In the genomic region with DNA sequence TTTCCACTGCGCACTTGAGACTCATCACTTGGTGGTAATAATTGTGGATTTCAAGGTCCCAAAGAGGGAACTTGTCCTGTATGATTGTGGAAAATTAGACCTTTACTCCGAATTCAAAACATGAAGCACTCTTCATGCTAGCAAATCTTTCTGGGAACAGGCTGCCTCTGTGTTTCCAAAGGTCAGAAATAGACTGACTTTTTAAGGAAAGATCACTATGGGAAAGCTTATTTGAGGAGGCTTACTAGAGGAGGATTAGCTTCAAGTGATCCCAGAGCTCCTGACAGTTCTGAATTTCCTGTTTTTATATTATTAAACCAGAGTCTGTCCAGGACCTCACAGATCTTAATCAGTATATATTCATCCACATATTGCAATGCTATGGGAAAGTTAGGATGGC, we compare ENCODE assay signal across 16 cellular contexts. TPM values are rescaled to one million over a fixed set of nuclear protein-coding genes. Genes with fewer than 3 reads are reported as not detected.
DNase-seq lines count a peak whose midpoint lies in the region; ATAC-seq, FAIRE-seq and TF ChIP-seq lines count a peak whose summit lies in the region.
"Had no signal": no experiment of that assay in that cellular context is flagged by ENCODE, and none has a peak within 500 bp of the region (broad histone marks: within the 10 kb centered on the region; RNA-seq: fewer than 3 reads in every experiment).

No MANE protein-coding gene starts in this region.

- no peak overlapping the region for H4K8ac ChIP-seq in IMR-90 (ENCODE audit: low read depth in 2 of 2, low read length in 2 of 2)

- no peaks in the 10 kb centered on the region for H3K27me3 Mint-ChIP-seq in WTC11 (ENCODE audit: low read depth)
- H3K27me3 Mint-ChIP-seq: activated CD4-positive, alpha-beta T cell treated with anti-CD3 and anti-CD28 coated beads, Interleukin-2, amount 10 ng/mL, durations not matched to agents 7 days and 5 days had no signal

- intact Hi-C loops in IMR-90 (cut with micrococcal nuclease), result loop anchor here (2.0 to 10.0 kb wide), 4 partner anchors 43 to 535 kb away; partner anchors contain the start of gene NEK5

- H3K9me3 Mint-ChIP-seq in WTC11, result no peaks in the 10 kb centered on the region
- H3K9me3 Mint-ChIP-seq: activated CD4-positive, alpha-beta T cell treated with anti-CD3 and anti-CD28 coated beads, Interleukin-2, amount 10 ng/mL, durations not matched to agents 7 days and 5 days had no signal

- H3K9me3 ChIP-seq in IMR-90 (ENCODE audit: control insufficient read depth, insufficient read depth, low read length) (no peaks in the 10 kb centered on the region), keratinocyte (ENCODE audit: control insufficient read depth, low read depth, low read length) (no peaks in the 10 kb centered on the region), subcutaneous abdominal adipose tissue (ENCODE audit: control insufficient read depth in 5 of 5, low read length in 5 of 5) (no peaks in the 10 kb centered on the region)

- no peak for FAIRE-seq in keratinocyte (lab: Jason Lieb, UNC)

- peak overlapping the region; percentile 44; the same call in 1 of the 2 replicates for H3K4ac ChIP-seq in IMR-90 (ENCODE audit: low read depth, low read length)

- H3K9ac ChIP-seq in IMR-90 (ENCODE audit: low read depth, low read length), result no peak overlapping the region
- no peak overlapping the region for H3K9ac ChIP-seq in keratinocyte (ENCODE audit: control insufficient read depth, extremely low read depth, insufficient read depth, low read length)
- peak overlapping the region in 1 of 5 donors; percentile 49 for H3K9ac ChIP-seq in subcutaneous abdominal adipose tissue (ENCODE audit: low read length in 5 of 5)

- H3K23ac ChIP-seq in IMR-90 (ENCODE audit: low read depth, low read length), result peak overlapping the region; percentile 48; the same call in 1 of the 2 replicates

- H3K79me1 ChIP-seq in IMR-90 (ENCODE audit: low read depth in 1 of 2, low read length in 2 of 2), result peaks cover 19 to 60% of the 10 kb centered on the region in 2 experiments

- H3K4me3 Mint-ChIP-seq in WTC11, result peak overlapping the region; percentile 18; the same call in 1 of the 2 replicates
- H3K4me3 Mint-ChIP-seq: activated CD4-positive, alpha-beta T cell treated with anti-CD3 and anti-CD28 coated beads, Interleukin-2, amount 10 ng/mL, durations not matched to agents 7 days and 5 days had no signal

- H3K4me2 ChIP-seq in IMR-90 (ENCODE audit: low read depth, low read length), result peak overlapping the region; percentile 70
- H3K4me2 ChIP-seq in keratinocyte (ENCODE audit: control insufficient read depth, extremely low read depth, insufficient read depth, low read depth, low read length), result peak overlapping the region; percentile 88

- no peaks in the 10 kb centered on the region for H3K27me3 ChIP-seq in IMR-90 (ENCODE audit: control insufficient read depth, insufficient read depth, low read length)
- no peaks in the 10 kb centered on the region for H3K27me3 ChIP-seq in keratinocyte (ENCODE audit: control insufficient read depth, extremely low read depth, insufficient read depth, low read length)
- no peaks in the 10 kb centered on the region for H3K27me3 ChIP-seq in subcutaneous abdominal adipose tissue (ENCODE audit: control insufficient read depth in 5 of 5, insufficient read depth in 4 of 5, low read length in 5 of 5)

- no peak overlapping the region for H2AK9ac ChIP-seq in IMR-90 (replicated peaks; ENCODE audit: low read depth, low read length, poor library complexity)

- no peak overlapping the region for H3K56ac ChIP-seq in IMR-90 (ENCODE audit: extremely low read depth, insufficient read depth, low read length)

- peak overlapping the region; percentile 81 for H3K18ac ChIP-seq in IMR-90 (ENCODE audit: low read depth, low read length)

- dilution Hi-C loops in IMR-90 (cut with HindIII; ENCODE audit: low sequenced_read_pairs, unreplicated experiment) (no loop called here), keratinocyte (cut with MboI; ENCODE audit: extremely low pct_ligation_motif_present, low sequenced_read_pairs) (no loop called here)

- H2BK120ac ChIP-seq in IMR-90 (ENCODE audit: low read depth, low read length), result no peak overlapping the region

- TF ChIP-seq RAD21 in IMR-90 (IDR thresholded peaks at IDR 0.05; ENCODE audit: low read length), result no peak

- 0 out of 2 replicates have a peak overlapping the region, but pooled peaks have one; percentile 2 for H4K91ac ChIP-seq in IMR-90 (ENCODE audit: insufficient read depth, low read depth, low read length)

- no CpG with 5 or more reads among the region's 2 CpGs for WGBS in IMR-90 (ENCODE audit: extremely low coverage in 2 of 2, insufficient read length in 1 of 2), 2 experiments

- H2AFZ ChIP-seq in IMR-90 (replicated peaks; ENCODE audit: low read length, poor library complexity) (no peak overlapping the region), keratinocyte (ENCODE audit: control insufficient read depth, low read length) (no peak overlapping the region)

- H3K27ac ChIP-seq in IMR-90 (ENCODE audit: insufficient read depth, low read length), result no peak overlapping the region
- H3K27ac ChIP-seq in keratinocyte (ENCODE audit: control insufficient read depth, insufficient read depth, low read length), result peak overlapping the region; percentile 56
- H3K27ac ChIP-seq in subcutaneous abdominal adipose tissue (ENCODE audit: low read depth, low read length), result peak overlapping the region; percentile 82
- H3K27ac ChIP-seq in substantia nigra (ENCODE audit: low read depth, low read length, poor library complexity, severe bottlenecking), result no peak overlapping the region
- H3K27ac ChIP-seq: RWPE1 had no signal

- ATAC-seq in IMR-90 (ENCODE audit: low read depth) (no peak), WTC11 (no peak), GM18861 (IDR thresholded peaks at IDR 0.05; ENCODE audit: unreplicated experiment) (no peak)

- no peak for TF ChIP-seq CTCF in IMR-90 (conservative IDR thresholded peaks at IDR 0.05; ENCODE audit: low read depth, low read length)
- TF ChIP-seq CTCF in WTC11 (IDR thresholded peaks at IDR 0.05), result no peak
- TF ChIP-seq CTCF in keratinocyte (optimal IDR thresholded peaks at IDR 0.05 in 1 of 3, IDR thresholded peaks at IDR 0.05 in 1 of 3, conservative IDR thresholded peaks at IDR 0.05 in 1 of 3; ENCODE audit: extremely low read depth in 1 of 3, insufficient read depth in 2 of 3, low read length in 3 of 3), result no peak

- CTCF ChIA-PET in IMR-90 (lab: Yijun Ruan, JAX) (interaction anchor here (0.6 to 1.2 kb wide), 2 partner anchors 27 to 55 kb away, joined by 3 read pairs; no protein-coding TSS in a partner anchor), WTC11 (lab: Charles Lee) (interaction anchor here (1.2 kb wide), 1 partner anchor 136 kb away, joined by 3 read pairs; no protein-coding TSS in a partner anchor)

- BruUV-seq in IMR-90 (replicated peaks; lab: Mats Ljungman, UMichigan), result no TSS peak

- no peaks in the 10 kb centered on the region for H3K36me3 ChIP-seq in IMR-90 (ENCODE audit: control insufficient read depth, insufficient read depth, low read length)
- peaks cover 1 to 10% of the 10 kb centered on the region in 2 experiments for H3K36me3 ChIP-seq in keratinocyte (ENCODE audit: control insufficient read depth in 2 of 2, extremely low read depth in 1 of 2, insufficient read depth in 2 of 2, low read length in 2 of 2)
- no peaks in the 10 kb centered on the region for H3K36me3 ChIP-seq in subcutaneous abdominal adipose tissue (ENCODE audit: control insufficient read depth in 5 of 5, insufficient read depth in 5 of 5, low read length in 5 of 5)

- 0 out of 3 replicates have a peak overlapping the region, but pooled peaks have one; percentile 15 for H2BK15ac ChIP-seq in IMR-90 (ENCODE audit: low read depth, low read length)

- H3K79me2 ChIP-seq in keratinocyte (ENCODE audit: control insufficient read depth, insufficient read depth, low read length), result peaks cover 96% of the 10 kb centered on the region

- H3K4me1 ChIP-seq in IMR-90 (ENCODE audit: control insufficient read depth, insufficient read depth, low read length), result peaks cover 7% of the 10 kb centered on the region
- H3K4me1 ChIP-seq in keratinocyte (ENCODE audit: control insufficient read depth, extremely low read depth, insufficient read depth, low read length), result peaks cover 68% of the 10 kb centered on the region
- peaks cover 3 to 55% (median 41%) of the 10 kb centered on the region in 5 donors for H3K4me1 ChIP-seq in subcutaneous abdominal adipose tissue (ENCODE audit: control insufficient read depth in 5 of 5, insufficient read depth in 5 of 5, low read length in 5 of 5)

- H4K5ac ChIP-seq in IMR-90 (ENCODE audit: low read depth, low read length), result peak overlapping the region; percentile 82; the same call in 1 of the 2 replicates

- H2BK20ac ChIP-seq in IMR-90 (ENCODE audit: low read depth, low read length), result no peak overlapping the region; the same call in 1 of the 2 replicates

- DNase-seq in IMR-90 (no peak), WTC11 (ENCODE audit: low spot score) (no peak), keratinocyte (ENCODE audit: low read depth, low spot score) (no peak), substantia nigra (lab: John Stamatoyannopoulos, UW) (no peak), T-helper 2 cell (no peak)
- DNase-seq: activated CD4-positive, alpha-beta T cell treated with anti-CD3 and anti-CD28 coated beads, Interleukin-2, amount 10 ng/mL, durations not matched to agents 7 days and 5 days; activated T-cell treated with anti-CD3 and anti-CD28 coated beads, Interleukin-2, amount 50 U/mL, for 1 hour; C1 segment of cervical spinal cord; DND-41; NCI-H1930; NCI-H748 treated with DMSO at 0.1 percent for 48 hours; stimulated activated CD4-positive, alpha-beta T cell treated with anti-CD3 and anti-CD28 coated beads, Interleukin-15, amount 100 ng/mL, for 24 hours had no signal

- H2AK5ac ChIP-seq in IMR-90 (ENCODE audit: low read depth, low read length), result no peak overlapping the region

- in situ Hi-C loops in IMR-90 (cut with MboI; ENCODE audit: low sequenced_read_pairs), result loop anchor here (10.0 kb wide), 1 partner anchor 145 kb away; no protein-coding TSS in a partner anchor

- H2BK5ac ChIP-seq in IMR-90 (ENCODE audit: low read depth, low read length, poor library complexity, severe bottlenecking), result peak overlapping the region; percentile 81

- no peaks in the 10 kb centered on the region for H3K36me3 Mint-ChIP-seq in WTC11

- H3K4me3 ChIP-seq in IMR-90 (ENCODE audit: insufficient read depth, low read depth, low read length) (no peak overlapping the region), keratinocyte (ENCODE audit: control insufficient read depth in 2 of 3, extremely low read depth in 1 of 3, insufficient read depth in 2 of 3, low read depth in 1 of 3, low read length in 3 of 3) (no peak overlapping the region), subcutaneous abdominal adipose tissue (ENCODE audit: low read depth in 1 of 5, low read length in 5 of 5) (peak overlapping the region in 1 of 5 donors; percentile 12)
- H3K4me3 ChIP-seq: coronary artery had no signal

- no peak for TF ChIP-seq POLR2A in IMR-90 (IDR thresholded peaks at IDR 0.05; ENCODE audit: low read depth, low read length)

- H4K20me1 ChIP-seq in IMR-90 (ENCODE audit: insufficient read depth, low read length) (peaks cover 4% of the 10 kb centered on the region; the same call in 1 of the 2 replicates), keratinocyte (ENCODE audit: control insufficient read depth, extremely low read depth, insufficient read depth, low read length) (peaks cover 2% of the 10 kb centered on the region)

- peak overlapping the region; percentile 53 for H3K14ac ChIP-seq in IMR-90 (replicated peaks; ENCODE audit: low read depth, low read length)

- peak overlapping the region; percentile 86 for H3K27ac Mint-ChIP-seq in WTC11
- H3K27ac Mint-ChIP-seq: activated CD4-positive, alpha-beta T cell treated with anti-CD3 and anti-CD28 coated beads, Interleukin-2, amount 10 ng/mL, durations not matched to agents 7 days and 5 days had no signal

- POLR2A ChIA-PET in IMR-90 (lab: Charles Lee; ENCODE audit: unreplicated experiment) (interaction anchor here (0.7 kb wide), 1 partner anchor 169 kb away, joined by 4 read pairs; no protein-coding TSS in a partner anchor), WTC11 (lab: Charles Lee) (no interaction called here)

- peaks cover 3% of the 10 kb centered on the region; the same call in 1 of the 2 replicates for H3K9me1 ChIP-seq in IMR-90 (ENCODE audit: insufficient read depth, low read length)
- peaks cover 3% of the 10 kb centered on the region for H3K9me1 ChIP-seq in keratinocyte (ENCODE audit: control insufficient read depth, extremely low read depth, insufficient read depth, low read length)

- H3K4me1 Mint-ChIP-seq in WTC11, result peaks cover 71% of the 10 kb centered on the region

RNA-seq across cellular contexts. Expression of gene WDFY2, which starts 5.5 kb away (rescaled TPM):
- 4.3 and 6.7 TPM in 2 replicates for total RNA-seq in IMR-90 (2012; rRNA removed)
- polyA plus RNA-seq in IMR-90 (2012; rRNA removed), result 4.3 and 5.4 TPM in 2 replicates
- polyA plus RNA-seq in IMR-90 (2012; cell fraction: cytosol; rRNA removed), result 1.5 and 1.8 TPM in 2 replicates
- polyA plus RNA-seq in IMR-90 (2012; cell fraction: nucleus; rRNA removed; ENCODE audit: low replicate concordance), result 10.1 and 27.3 TPM in 2 replicates
- 22.6 to 25.7 TPM (median 23.7 TPM) in 3 replicates for total RNA-seq in WTC11 (2021)
- 12.7 to 18.6 TPM (median 17.0 TPM) in 3 replicates for polyA plus RNA-seq in keratinocyte
- 17.6 TPM for polyA plus RNA-seq in keratinocyte (2011; ENCODE audit: low read depth)
- polyA plus RNA-seq in keratinocyte (2011; cell fraction: cytosol; rRNA removed), result 8.4 and 9.9 TPM in 2 replicates
- polyA plus RNA-seq in keratinocyte (2011; cell fraction: nucleus; rRNA removed), result 39.7 and 42.2 TPM in 2 replicates
- 13.8 and 14.0 TPM in 2 replicates for polyA plus RNA-seq in keratinocyte (2012; ENCODE audit: low replicate concordance)
- 24.8 to 50.3 TPM (median 36.8 TPM) in 3 replicates for polyA minus RNA-seq in keratinocyte
- polyA minus RNA-seq in keratinocyte (2011; cell fraction: cytosol; rRNA and poly(A)+ RNA removed), result 14.0 TPM
- polyA minus RNA-seq in keratinocyte (2011; cell fraction: nucleus; rRNA and poly(A)+ RNA removed), result 40.6 and 81.8 TPM in 2 replicates

Comparison
In these comparisons a context has a peak if more than half of its experiments do, and no peak if none do; other contexts are left out.
1. H3K27ac ChIP-seq: peak in keratinocyte (single experiment) and subcutaneous abdominal adipose tissue (single experiment); none in IMR-90 (single experiment) and substantia nigra (single experiment).